In the genomic region with DNA sequence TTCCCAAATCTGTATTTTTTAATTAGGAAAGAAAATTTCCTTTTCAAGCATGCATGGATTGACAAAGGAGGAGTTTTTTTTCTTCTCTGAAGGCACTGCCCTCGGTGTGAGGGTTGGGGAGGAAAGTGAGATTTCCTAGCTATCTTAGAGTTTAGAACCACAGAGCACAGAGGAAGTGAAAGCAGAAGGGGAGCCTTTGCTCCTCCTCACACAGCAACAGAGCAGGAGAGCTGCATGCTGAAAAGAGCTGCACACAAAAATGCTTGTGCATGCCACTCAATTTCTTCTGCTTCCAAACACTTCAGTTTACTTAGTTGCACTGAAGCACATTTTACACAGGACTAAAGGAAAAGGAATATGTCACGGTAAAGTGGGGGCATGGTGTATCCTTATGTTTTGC, we compare ENCODE assay signal across 13 cellular contexts.
DNase-seq lines count a peak whose midpoint lies in the region; ATAC-seq and TF ChIP-seq lines count a peak whose summit lies in the region.
"Had no signal": no experiment of that assay in that cellular context is flagged by ENCODE, and none has a peak within 500 bp of the region (broad histone marks: within the 10 kb centered on the region; RNA-seq: fewer than 3 reads in every experiment).

No MANE protein-coding gene starts in this region.

- no peak overlapping the region for H3K27ac ChIP-seq in OCI-LY3 (ENCODE audit: low read length)
- no peak overlapping the region for H3K27ac ChIP-seq in colonic mucosa
- H3K27ac ChIP-seq in brain microvascular endothelial cell, result no peak overlapping the region
- H3K27ac ChIP-seq: dorsolateral prefrontal cortex had no signal

- H3K4me2 ChIP-seq in OCI-LY3 (ENCODE audit: low read length), result peak overlapping the region; percentile 46

- DNase-seq in colonic mucosa (no peak), brain microvascular endothelial cell (no peak), cortex of kidney (lab: John Stamatoyannopoulos, UW) (no peak), HFFc6 (no peak)
- DNase-seq: dorsolateral prefrontal cortex; MG63; naive B cell; stimulated activated CD4-positive, alpha-beta T cell treated with anti-CD3 and anti-CD28 coated beads, Interleukin-12 subunit alpha, Interleukin-12 subunit beta, amount 100 ng/mL, for 4 hours had no signal

- H3K4me3 ChIP-seq in OCI-LY3 (ENCODE audit: low read length) (no peak overlapping the region), colonic mucosa (no peak overlapping the region), brain microvascular endothelial cell (ENCODE audit: low read depth, low read length) (no peak overlapping the region)
- H3K4me3 ChIP-seq: dorsolateral prefrontal cortex, MG63 had no signal

- H3K27ac Mint-ChIP-seq in HFFc6, result no peak overlapping the region
- H3K27ac Mint-ChIP-seq: activated naive CD4-positive, alpha-beta T cell treated with anti-CD3 and anti-CD28 coated beads, Interleukin-2, amount 50 U/mL, for 24 hours had no signal

- intact Hi-C loops in colonic mucosa (cut with DNase I), result no loop called here

- ATAC-seq in GM18867 (IDR thresholded peaks at IDR 0.05; ENCODE audit: unreplicated experiment), result peak; percentile 100
- ATAC-seq in GM21576 (IDR thresholded peaks at IDR 0.05; ENCODE audit: unreplicated experiment), result peak; percentile 100
- ATAC-seq in HG03135 (IDR thresholded peaks at IDR 0.05; ENCODE audit: unreplicated experiment), result peak; percentile 99

- H3K36me3 ChIP-seq in OCI-LY3 (replicated peaks; ENCODE audit: low read depth, low read length) (no peaks in the 10 kb centered on the region), colonic mucosa (no peaks in the 10 kb centered on the region), brain microvascular endothelial cell (replicated peaks) (no peaks in the 10 kb centered on the region)
- H3K36me3 ChIP-seq: MG63 had no signal

- peaks cover 9% of the 10 kb centered on the region; the same call in 1 of the 2 replicates for H3K27me3 ChIP-seq in OCI-LY3 (ENCODE audit: low read depth, low read length)
- no peaks in the 10 kb centered on the region for H3K27me3 ChIP-seq in colonic mucosa
- no peaks in the 10 kb centered on the region for H3K27me3 ChIP-seq in brain microvascular endothelial cell (replicated peaks)
- H3K27me3 ChIP-seq: MG63 had no signal

- no peak for TF ChIP-seq CTCF in OCI-LY3 (IDR thresholded peaks at IDR 0.05; ENCODE audit: low read depth, low read length)
- TF ChIP-seq CTCF in colonic mucosa (IDR thresholded peaks at IDR 0.05), result no peak
- TF ChIP-seq CTCF in brain microvascular endothelial cell (IDR thresholded peaks at IDR 0.05; ENCODE audit: low read depth, low read length, missing control alignments), result no peak
- no peak for TF ChIP-seq CTCF in HFFc6 (IDR thresholded peaks at IDR 0.05)

- H3K9me3 Mint-ChIP-seq in HFFc6, result peaks cover 5% of the 10 kb centered on the region; the same call in 1 of the 2 replicates
- H3K9me3 Mint-ChIP-seq: activated naive CD4-positive, alpha-beta T cell treated with anti-CD3 and anti-CD28 coated beads, Interleukin-2, amount 50 U/mL, for 24 hours had no signal

- H2AFZ ChIP-seq in OCI-LY3 (ENCODE audit: low read depth, low read length), result no peak overlapping the region

- H3K9ac ChIP-seq in OCI-LY3 (ENCODE audit: low read length), result no peak overlapping the region
- H3K9ac ChIP-seq in colonic mucosa (ENCODE audit: low read depth in 2 of 2, low read length in 2 of 2), result no peak overlapping the region

- no peaks in the 10 kb centered on the region for H3K36me3 Mint-ChIP-seq in HFFc6 (ENCODE audit: low read depth)
- H3K36me3 Mint-ChIP-seq: activated naive CD4-positive, alpha-beta T cell treated with anti-CD3 and anti-CD28 coated beads, Interleukin-2, amount 50 U/mL, for 24 hours; naive B cell had no signal

- H3K27me3 Mint-ChIP-seq in HFFc6 (ENCODE audit: insufficient read depth), result no peaks in the 10 kb centered on the region; the same call in 1 of the 2 replicates
- H3K27me3 Mint-ChIP-seq: naive B cell had no signal

- H3K4me1 Mint-ChIP-seq in HFFc6 (ENCODE audit: low read depth), result no peaks in the 10 kb centered on the region
- H3K4me1 Mint-ChIP-seq: activated naive CD4-positive, alpha-beta T cell treated with anti-CD3 and anti-CD28 coated beads, Interleukin-2, amount 50 U/mL, for 24 hours; naive B cell had no signal

- H4K20me1 ChIP-seq in OCI-LY3 (ENCODE audit: insufficient read depth, low read length), result no peaks in the 10 kb centered on the region

- H3K4me1 ChIP-seq in OCI-LY3 (ENCODE audit: low read length) (peaks cover 17% of the 10 kb centered on the region), colonic mucosa (no peaks in the 10 kb centered on the region)

- in situ Hi-C loops in brain microvascular endothelial cell (cut with HindIII; ENCODE audit: low pct_ligation_motif_present, low sequenced_read_pairs), result no loop called here

- H3K79me2 ChIP-seq in OCI-LY3 (ENCODE audit: low read length), result no peaks in the 10 kb centered on the region

- no peak overlapping the region for H3K4me3 Mint-ChIP-seq in HFFc6
- H3K4me3 Mint-ChIP-seq: activated naive CD4-positive, alpha-beta T cell treated with anti-CD3 and anti-CD28 coated beads, Interleukin-2, amount 50 U/mL, for 24 hours had no signal

- H3K9me3 ChIP-seq in OCI-LY3 (ENCODE audit: insufficient read depth, low read length) (no peaks in the 10 kb centered on the region), colonic mucosa (no peaks in the 10 kb centered on the region)
- H3K9me3 ChIP-seq: MG63 had no signal
